ENCODE assay signal across 6 cellular contexts in genomic region chr13:110774490-110774889, GRCh38.
"Had no signal": no experiment of that assay in that cellular context is flagged by ENCODE, and none has a peak within 500 bp of the region (broad histone marks: within the 10 kb centered on the region; RNA-seq: fewer than 3 reads in every experiment).

No MANE protein-coding gene starts in this region.

- H3K4me1 Mint-ChIP-seq: IgD-negative memory B cell had no signal

- DNase-seq: IMR-90, KBM-7 had no signal

- H3K27ac ChIP-seq: HL-60 had no signal

- H3K4me3 ChIP-seq: K562 had no signal

- H3K9me3 Mint-ChIP-seq: IgD-negative memory B cell had no signal

- H3K27ac Mint-ChIP-seq: IgD-negative memory B cell had no signal

- ATAC-seq: HepG2, K562 had no signal

- H3K4me3 Mint-ChIP-seq: IgD-negative memory B cell had no signal
